ENCODE assay signal across 1 cellular context in genomic region chr16:5451641-5452040, GRCh38.
A peak's percentile ranks its signal among the peaks of the same experiment; 100 is the strongest.
TF ChIP-seq lines count a peak whose summit lies in the region.

No MANE protein-coding gene starts in this region.

TF ChIP-seq in H1, 55 proteins besides CTCF, POLR2A, EP300 and RAD21:
- TF ChIP-seq USF2 (IDR thresholded peaks at IDR 0.05; ENCODE audit: low read length) (no peak), HDAC2 (IDR thresholded peaks at IDR 0.05; ENCODE audit: borderline replicate concordance in 1 of 2, low read depth in 2 of 2, low read length in 2 of 2) (peak in 1 of 2 experiments; percentile 41; a peak in 1 of 4 replicates), EGR1 (IDR thresholded peaks at IDR 0.05; ENCODE audit: borderline replicate concordance, low read depth, low read length) (no peak), TAF7 (optimal IDR thresholded peaks at IDR 0.05; ENCODE audit: borderline replicate concordance, low read depth, low read length) (no peak), TCF12 (IDR thresholded peaks at IDR 0.05; ENCODE audit: low read depth, low read length) (0 out of 2 replicates have a peak, but pooled peaks have one; percentile 46), YY1 (IDR thresholded peaks at IDR 0.05; ENCODE audit: low read depth, low read length) (0 out of 2 replicates have a peak, but pooled peaks have one; percentile 12), RFX5 (IDR thresholded peaks at IDR 0.05; ENCODE audit: borderline replicate concordance, low read depth, low read length) (no peak)
TF ChIP-seq in H1: peak in this region for 3.
